In genomic region chr19:15418588-15419412, GRCh38 we compare ENCODE assay signal across 1 cellular context.
TF ChIP-seq lines count a peak whose summit lies in the region.

Gene AKAP8L (minus strand): TSS chr19:15418988. CDS start chr19:15418923, 65 bp downstream.

TF ChIP-seq in K562, 482 proteins besides CTCF, POLR2A, EP300 and RAD21 (continued from another document and continues in another):
- TF ChIP-seq PATZ1 (CRISPR knock-in tag; IDR thresholded peaks at IDR 0.05; ENCODE audit: borderline replicate concordance) (no peak), ZNF232 (CRISPR knock-in tag; IDR thresholded peaks at IDR 0.05) (0 out of 2 replicates have a peak, but pooled peaks have one; percentile 81), ZNF146 (CRISPR knock-in tag; IDR thresholded peaks at IDR 0.05; ENCODE audit: unreplicated experiment) (no peak), SLC30A9 (CRISPR knock-in tag; IDR thresholded peaks at IDR 0.05) (no peak), VEZF1 (CRISPR knock-in tag; IDR thresholded peaks at IDR 0.05) (peak; percentile 72; the same call in 1 of the 2 replicates), FOXJ2 (tag; IDR thresholded peaks at IDR 0.05) (no peak), TFAP4 (CRISPR knock-in tag; IDR thresholded peaks at IDR 0.05; ENCODE audit: borderline replicate concordance) (peak; percentile 50; the same call in 1 of the 2 replicates), SMC3 (conservative IDR thresholded peaks at IDR 0.05; ENCODE audit: insufficient read depth, low read depth, low read length) (peak; percentile 75), ZNF407 (IDR thresholded peaks at IDR 0.05; ENCODE audit: low read depth) (peak; percentile 98), THAP7 (CRISPR knock-in tag; IDR thresholded peaks at IDR 0.05) (no peak), CTCFL (IDR thresholded peaks at IDR 0.05; ENCODE audit: borderline replicate concordance, insufficient read depth, low read depth, low read length, poor library complexity, severe bottlenecking) (peak; percentile 97), POLR2AphosphoS2 (IDR thresholded peaks at IDR 0.05; ENCODE audit: low read length) (peak; percentile 93; the same call in 1 of the 2 replicates), E2F1 (CRISPR knock-in tag; IDR thresholded peaks at IDR 0.05) (no peak), RREB1 (CRISPR knock-in tag; IDR thresholded peaks at IDR 0.05) (no peak), CBX8 (IDR thresholded peaks at IDR 0.05; ENCODE audit: borderline replicate concordance, extremely low read depth, low read depth, low read length, poor library complexity, severe bottlenecking) (no peak), ZBTB5 (IDR thresholded peaks at IDR 0.05) (no peak), EWSR1 (IDR thresholded peaks at IDR 0.05; ENCODE audit: borderline replicate concordance, low read depth, partially characterized antibody) (no peak), MBD1 (CRISPR knock-in tag; IDR thresholded peaks at IDR 0.05) (no peak), KAT2B (IDR thresholded peaks at IDR 0.05; ENCODE audit: low read depth, low read length) (no peak)
